ENCODE assay signal across 8 cellular contexts in genomic region chr3:97763586-97764148, GRCh38. TPM values are rescaled to one million over a fixed set of nuclear protein-coding genes. Genes with fewer than 3 reads are reported as not detected.
DNase-seq lines count a peak whose midpoint lies in the region; ATAC-seq and TF ChIP-seq lines count a peak whose summit lies in the region.

No MANE protein-coding gene starts in this region.

- H4K20me1 ChIP-seq in OCI-LY1 (ENCODE audit: insufficient read depth, low read length) = no peaks in the 10 kb centered on the region

- peak overlapping the region; percentile 73 for H3K4me2 ChIP-seq in OCI-LY1 (ENCODE audit: low read length)

- H3K4me1 ChIP-seq in OCI-LY1 (ENCODE audit: insufficient read depth, low read length, severe bottlenecking) (peaks cover 27% of the 10 kb centered on the region), esophagus muscularis mucosa (peaks cover 12 to 26% (median 20%) of the 10 kb centered on the region in 4 donors), rectal smooth muscle tissue (ENCODE audit: control insufficient read depth, insufficient read depth, low read length) (peaks cover 5% of the 10 kb centered on the region)

- H3K79me2 ChIP-seq in OCI-LY1 (ENCODE audit: insufficient read depth, low read length) = no peaks in the 10 kb centered on the region

- H3K9me3 ChIP-seq in OCI-LY1 (ENCODE audit: low read length) (no peaks in the 10 kb centered on the region), esophagus muscularis mucosa (no peaks in the 10 kb centered on the region)

- intact Hi-C loops in esophagus muscularis mucosa (cut with DNase I) = no loop called here

- no peaks in the 10 kb centered on the region for H3K36me3 ChIP-seq in OCI-LY1 (ENCODE audit: insufficient read depth, low read length)
- H3K36me3 ChIP-seq in esophagus muscularis mucosa = peaks cover 0 to 5% (median 2%) of the 10 kb centered on the region in 4 donors
- H3K36me3 ChIP-seq in rectal smooth muscle tissue (ENCODE audit: control insufficient read depth, insufficient read depth, low read length) = no peaks in the 10 kb centered on the region

- ATAC-seq in GM19043 (IDR thresholded peaks at IDR 0.05; ENCODE audit: low read depth, unreplicated experiment) (peak; percentile 0), GM18870 (IDR thresholded peaks at IDR 0.05; ENCODE audit: unreplicated experiment) (no peak), GM21528 (IDR thresholded peaks at IDR 0.05; ENCODE audit: low FRiP score, unreplicated experiment) (no peak), HG02973 (IDR thresholded peaks at IDR 0.05; ENCODE audit: unreplicated experiment) (no peak)

- TF ChIP-seq EP300 in esophagus muscularis mucosa (IDR thresholded peaks at IDR 0.05) = no peak

- H3K4me3 ChIP-seq in OCI-LY1 (ENCODE audit: low read depth, low read length, poor library complexity, severe bottlenecking) (peak overlapping the region; percentile 71), esophagus muscularis mucosa (peak overlapping the region; percentile 67 to 84 (median 74)), rectal smooth muscle tissue (ENCODE audit: low read length) (peak overlapping the region; percentile 83)

- DNase-seq in esophagus muscularis mucosa (ENCODE audit: extremely low spot score) (no peak), cerebellar nuclear complex (lab: John Stamatoyannopoulos, UW) (no peak)

- TF ChIP-seq POLR2A in esophagus muscularis mucosa (IDR thresholded peaks at IDR 0.05; ENCODE audit: low read depth) = no peak

- no peak overlapping the region for H3K27ac ChIP-seq in OCI-LY1 (ENCODE audit: low read depth, low read length, poor library complexity, severe bottlenecking)
- peak overlapping the region; percentile 61 to 79 (median 74) for H3K27ac ChIP-seq in esophagus muscularis mucosa (replicated peaks in 1 of 4)
- H3K27ac ChIP-seq in rectal smooth muscle tissue (ENCODE audit: low read depth, low read length) = no peak overlapping the region

- no peaks in the 10 kb centered on the region for H3F3A ChIP-seq in OCI-LY1 (ENCODE audit: insufficient read depth, low read length)

- peak overlapping the region; percentile 62 for H3K9ac ChIP-seq in OCI-LY1 (ENCODE audit: low read length)
- no peak overlapping the region for H3K9ac ChIP-seq in rectal smooth muscle tissue (ENCODE audit: low read length)

- no peaks in the 10 kb centered on the region for H3K9me2 ChIP-seq in OCI-LY1 (ENCODE audit: low read depth, low read length)

- no peaks in the 10 kb centered on the region for H3K27me3 ChIP-seq in OCI-LY1 (ENCODE audit: insufficient read depth, low read length)
- no peaks in the 10 kb centered on the region for H3K27me3 ChIP-seq in esophagus muscularis mucosa
- no peaks in the 10 kb centered on the region for H3K27me3 ChIP-seq in rectal smooth muscle tissue (ENCODE audit: control insufficient read depth, insufficient read depth, low read length)

- H2AFZ ChIP-seq in OCI-LY1 (ENCODE audit: low read length) = peak overlapping the region; percentile 65

- 40% methylated on average over 11 of the region's 11 CpGs for WGBS in esophagus muscularis mucosa

- TF ChIP-seq CTCF in OCI-LY1 (IDR thresholded peaks at IDR 0.05; ENCODE audit: low read length) = no peak
- no peak for TF ChIP-seq CTCF in esophagus muscularis mucosa (IDR thresholded peaks at IDR 0.05)

RNA-seq across cellular contexts. Expression of gene ARL6, which starts 0.9 kb away (rescaled TPM):
- total RNA-seq in esophagus muscularis mucosa = 10 to 100 TPM in 1 of 4 donors, 1 to 10 TPM in 3; 4.5 to 13.2 (median 9.1) TPM

RNA-seq across cellular contexts. Expression of gene CRYBG3, which starts 58.1 kb away (rescaled TPM):
- 10 to 100 TPM; 18.7 to 23.5 (median 21.1) TPM for total RNA-seq in esophagus muscularis mucosa

Comparison
In these comparisons a context has a peak if more than half of its experiments do, and no peak if none do; other contexts are left out.
1. H3K27ac ChIP-seq: peak in esophagus muscularis mucosa (4 of 4); none in OCI-LY1 (single experiment) and rectal smooth muscle tissue (single experiment).
2. Peak in every context shown above with its lines, with median percentiles within 50 percentile points of each other: H3K4me3 ChIP-seq.